ENCODE assay signal across 15 cellular contexts in genomic region chr11:103317118-103317517, GRCh38.
"Had no signal": no experiment of that assay in that cellular context is flagged by ENCODE, and none has a peak within 500 bp of the region (broad histone marks: within the 10 kb centered on the region; RNA-seq: fewer than 3 reads in every experiment).

No MANE protein-coding gene starts in this region.

- H3K4me3 Mint-ChIP-seq: activated CD4-positive, alpha-beta memory T cell treated with anti-CD3 and anti-CD28 coated beads, Interleukin-2, amount 10 ng/mL, durations not matched to agents 7 days and 5 days; activated CD4-positive, alpha-beta T cell treated with anti-CD3 and anti-CD28 coated beads for 36 hours; activated naive CD8-positive, alpha-beta T cell treated with anti-CD3 and anti-CD28 coated beads for 36 hours; naive thymus-derived CD8-positive, alpha-beta T cell had no signal

- H3K27ac ChIP-seq: VCaP had no signal

- H3K36me3 Mint-ChIP-seq: activated naive CD8-positive, alpha-beta T cell treated with anti-CD3 and anti-CD28 coated beads for 36 hours had no signal

- H3K27me3 Mint-ChIP-seq: activated CD4-positive, alpha-beta memory T cell treated with anti-CD3 and anti-CD28 coated beads, Interleukin-2, amount 10 ng/mL, durations not matched to agents 7 days and 5 days; activated CD4-positive, alpha-beta T cell treated with anti-CD3 and anti-CD28 coated beads for 36 hours; activated naive CD8-positive, alpha-beta T cell treated with anti-CD3 and anti-CD28 coated beads for 36 hours; naive thymus-derived CD8-positive, alpha-beta T cell had no signal

- DNase-seq: activated CD4-positive, alpha-beta memory T cell treated with anti-CD3 and anti-CD28 coated beads, Interleukin-2, amount 10 ng/mL, durations not matched to agents 7 days and 5 days; activated CD4-positive, alpha-beta T cell treated with anti-CD3 and anti-CD28 coated beads for 36 hours; activated gamma-delta T cell treated with Interleukin-2 at 50 U/mL for 16 hours; activated naive CD8-positive, alpha-beta T cell treated with anti-CD3 and anti-CD28 coated beads for 36 hours; activated T-cell treated with anti-CD3 and anti-CD28 coated beads, Interleukin-2, amount 50 U/mL, for 48 hours; central memory CD4-positive, alpha-beta T cell; cortex of kidney; effector memory CD4-positive, alpha-beta T cell; left colon; naive thymus-derived CD8-positive, alpha-beta T cell; posterior cingulate gyrus; T-helper 9 cell had no signal

- ATAC-seq: activated CD4-positive, alpha-beta T cell treated with anti-CD3 and anti-CD28 coated beads for 36 hours; left colon; naive thymus-derived CD8-positive, alpha-beta T cell had no signal

- H3K4me3 ChIP-seq: lung, skin epidermis had no signal

- H3K27ac Mint-ChIP-seq: activated CD4-positive, alpha-beta memory T cell treated with anti-CD3 and anti-CD28 coated beads, Interleukin-2, amount 10 ng/mL, durations not matched to agents 7 days and 5 days; activated CD4-positive, alpha-beta T cell treated with anti-CD3 and anti-CD28 coated beads for 36 hours; activated naive CD8-positive, alpha-beta T cell treated with anti-CD3 and anti-CD28 coated beads for 36 hours; naive thymus-derived CD8-positive, alpha-beta T cell had no signal

- H3K4me1 Mint-ChIP-seq: activated CD4-positive, alpha-beta memory T cell treated with anti-CD3 and anti-CD28 coated beads, Interleukin-2, amount 10 ng/mL, durations not matched to agents 7 days and 5 days; activated CD4-positive, alpha-beta T cell treated with anti-CD3 and anti-CD28 coated beads for 36 hours; activated naive CD8-positive, alpha-beta T cell treated with anti-CD3 and anti-CD28 coated beads for 36 hours; naive thymus-derived CD8-positive, alpha-beta T cell had no signal

- H3K9me3 Mint-ChIP-seq: activated CD4-positive, alpha-beta memory T cell treated with anti-CD3 and anti-CD28 coated beads, Interleukin-2, amount 10 ng/mL, durations not matched to agents 7 days and 5 days; activated naive CD8-positive, alpha-beta T cell treated with anti-CD3 and anti-CD28 coated beads for 36 hours; naive thymus-derived CD8-positive, alpha-beta T cell had no signal
